ENCODE assay signal across 2 cellular contexts in genomic region chrX:41480508-41481260, GRCh38.
A peak's percentile ranks its signal among the peaks of the same experiment; 100 is the strongest.
TF ChIP-seq lines count a peak whose summit lies in the region.

No MANE protein-coding gene starts in this region.

TF ChIP-seq in HepG2, 621 proteins besides CTCF, POLR2A, EP300 and RAD21:
- TF ChIP-seq ZNF770 (CRISPR knock-in tag; IDR thresholded peaks at IDR 0.05) (0 out of 2 replicates have a peak, but pooled peaks have one; percentile 4), ZNF441 (CRISPR knock-in tag; IDR thresholded peaks at IDR 0.05; ENCODE audit: borderline replicate concordance) (0 out of 2 replicates have a peak, but pooled peaks have one; percentile 62), ZNF253 (CRISPR knock-in tag; IDR thresholded peaks at IDR 0.05; ENCODE audit: borderline replicate concordance) (no peak)

TF ChIP-seq in K562, 482 proteins besides CTCF, POLR2A, EP300 and RAD21:
- TF ChIP-seq USF1 (CRISPR knock-in tag; IDR thresholded peaks at IDR 0.05) = no peak
- peak; percentile 57 for TF ChIP-seq NFIC (IDR thresholded peaks at IDR 0.05)
